In the genomic region with DNA sequence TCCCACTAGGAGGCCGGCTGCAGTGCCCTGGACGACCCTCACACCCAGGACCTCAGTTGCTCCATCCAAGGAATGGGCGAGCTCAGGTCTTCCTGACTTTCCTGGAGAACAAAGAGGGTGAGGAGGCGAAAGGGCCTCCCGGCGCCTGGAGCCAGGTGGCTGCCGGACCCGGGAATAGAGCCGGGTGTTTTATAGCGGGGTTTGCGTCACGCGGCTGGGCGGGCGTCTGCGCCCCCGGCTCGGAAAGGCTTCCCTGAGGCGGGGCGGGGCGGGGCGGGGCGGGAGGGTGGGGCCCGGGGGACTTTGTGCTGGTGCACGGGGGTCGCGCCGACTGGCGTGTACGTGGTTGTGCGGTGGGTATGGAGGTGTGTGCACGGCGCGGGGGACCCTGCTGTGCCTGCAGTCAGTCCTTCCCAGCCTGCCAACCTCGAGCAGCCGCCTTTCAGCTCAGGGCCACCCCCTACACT, we compare ENCODE assay signal across 2 cellular contexts.
TF ChIP-seq lines count a peak whose summit lies in the region.

No MANE protein-coding gene starts in this region.

TF ChIP-seq in Ishikawa, 13 proteins besides CTCF, POLR2A, EP300 and RAD21:
- TF ChIP-seq ZBTB7A (IDR thresholded peaks at IDR 0.05; ENCODE audit: low read depth) (0 out of 2 replicates have a peak, but pooled peaks have one; percentile 33), CEBPB (IDR thresholded peaks at IDR 0.05) (no peak), USF1 (IDR thresholded peaks at IDR 0.05) (0 out of 2 replicates have a peak, but pooled peaks have one; percentile 27)

TF ChIP-seq in H1, 55 proteins besides CTCF, POLR2A, EP300 and RAD21:
- TF ChIP-seq KDM4A (IDR thresholded peaks at IDR 0.05; ENCODE audit: low read depth, low read length, severe bottlenecking): peak; percentile 64
- 0 out of 2 replicates have a peak, but pooled peaks have one; percentile 43 for TF ChIP-seq TBP (IDR thresholded peaks at IDR 0.05; ENCODE audit: low read depth, low read length)
- no peak for TF ChIP-seq JUN (IDR thresholded peaks at IDR 0.05; ENCODE audit: low read depth, low read length)
- no peak for TF ChIP-seq TEAD4 (IDR thresholded peaks at IDR 0.05; ENCODE audit: low read depth, low read length)
- no peak for TF ChIP-seq GTF2F1 (IDR thresholded peaks at IDR 0.05; ENCODE audit: borderline replicate concordance, low read depth, low read length)
- no peak for TF ChIP-seq NRF1 (IDR thresholded peaks at IDR 0.05; ENCODE audit: low read depth, low read length)
- no peak for TF ChIP-seq CHD2 (IDR thresholded peaks at IDR 0.05; ENCODE audit: low read length)
- no peak for TF ChIP-seq NANOG (IDR thresholded peaks at IDR 0.05; ENCODE audit: insufficient read depth, low read depth, low read length, poor library complexity, severe bottlenecking)
- TF ChIP-seq YY1 (IDR thresholded peaks at IDR 0.05; ENCODE audit: low read depth, low read length): no peak
- TF ChIP-seq EZH2 (IDR thresholded peaks at IDR 0.05; ENCODE audit: low read depth, low read length, severe bottlenecking): no peak
- TF ChIP-seq HDAC2 (IDR thresholded peaks at IDR 0.05; ENCODE audit: borderline replicate concordance in 1 of 2, low read depth in 2 of 2, low read length in 2 of 2): peak in 1 of 2 experiments; percentile 89; a peak in 1 of 4 replicates
- peak; percentile 29; the same call in 1 of the 2 replicates for TF ChIP-seq CREB1 (IDR thresholded peaks at IDR 0.05)
- no peak for TF ChIP-seq ATF3 (IDR thresholded peaks at IDR 0.05; ENCODE audit: insufficient read depth, low read depth, low read length)
- peak; percentile 85 for TF ChIP-seq KDM1A (IDR thresholded peaks at IDR 0.05; ENCODE audit: borderline replicate concordance, low read length)
- no peak for TF ChIP-seq SAP30 (IDR thresholded peaks at IDR 0.05; ENCODE audit: insufficient read depth, insufficient replicate concordance, low read length)
- TF ChIP-seq TAF1 (IDR thresholded peaks at IDR 0.05; ENCODE audit: low read depth, low read length): 0 out of 2 replicates have a peak, but pooled peaks have one; percentile 20
- no peak; the same call in 1 of the 2 replicates for TF ChIP-seq MAX (IDR thresholded peaks at IDR 0.05)
- no peak for TF ChIP-seq POU5F1 (IDR thresholded peaks at IDR 0.05; ENCODE audit: low read depth, low read length)
- no peak for TF ChIP-seq RNF2 (IDR thresholded peaks at IDR 0.05; ENCODE audit: borderline replicate concordance, low read depth, low read length, missing control alignments, poor library complexity, severe bottlenecking)
- no peak for TF ChIP-seq HDAC6 (IDR thresholded peaks at IDR 0.05; ENCODE audit: low read depth, low read length)
- TF ChIP-seq TAF7 (optimal IDR thresholded peaks at IDR 0.05; ENCODE audit: borderline replicate concordance, low read depth, low read length): no peak
TF ChIP-seq in H1: peak in this region for 6.
